ENCODE assay signal across 9 cellular contexts in genomic region chr4:153759407-153760226, GRCh38. TPM values are rescaled to one million over a fixed set of nuclear protein-coding genes. Genes with fewer than 3 reads are reported as not detected.
DNase-seq lines count a peak whose midpoint lies in the region; ATAC-seq and TF ChIP-seq lines count a peak whose summit lies in the region.
"Had no signal": no experiment of that assay in that cellular context is flagged by ENCODE, and none has a peak within 500 bp of the region (broad histone marks: within the 10 kb centered on the region; RNA-seq: fewer than 3 reads in every experiment).

RNF175 (minus strand) TSS chr4:153760024; CDS start chr4:153759862, 162 bp downstream.

- TF ChIP-seq CTCF in ascending aorta (IDR thresholded peaks at IDR 0.05), result no peak
- TF ChIP-seq CTCF in spleen (IDR thresholded peaks at IDR 0.05 in 8 of 11, conservative IDR thresholded peaks at IDR 0.05 in 3 of 11), result no peak

- H3K36me3 ChIP-seq in ascending aorta (no peaks in the 10 kb centered on the region), iPS-15b (ENCODE audit: control insufficient read depth, insufficient read depth, low read length) (no peaks in the 10 kb centered on the region), spleen (no peaks in the 10 kb centered on the region)

- H3K4me3 ChIP-seq in ascending aorta (peak within 1 kb of the TSS; percentile 61 to 72), iPS-15b (ENCODE audit: low read depth, low read length) (peak within 1 kb of the TSS; percentile 86), spleen (peak within 1 kb of the TSS; percentile 25 to 68 (median 36))

- intact Hi-C loops in ascending aorta (cut with DNase I) (loop anchor here (10.0 kb wide), 1 partner anchor 615 kb away; no protein-coding TSS in a partner anchor), spleen (cut with DNase I; ENCODE audit: low total_unique reads) (loop anchor here (10.0 kb wide), 1 partner anchor 125 kb away; no protein-coding TSS in a partner anchor)

- H3K9ac ChIP-seq in iPS-15b (ENCODE audit: low read depth, low read length), result peak within 1 kb of the TSS; percentile 66

- no peak for ATAC-seq in HG02610 (IDR thresholded peaks at IDR 0.05; ENCODE audit: unreplicated experiment)
- no peak for ATAC-seq in GM21367 (IDR thresholded peaks at IDR 0.05; ENCODE audit: unreplicated experiment)

- H3K27ac ChIP-seq in ascending aorta (no peak within 1 kb of the TSS), spleen (no peak within 1 kb of the TSS)

- no peak for TF ChIP-seq POLR2A in spleen (IDR thresholded peaks at IDR 0.05)

- DNase-seq in NCI-H748 (lab: John Stamatoyannopoulos, UW; ENCODE audit: unreplicated experiment) (peak; percentile 28), NCI-H748 treated with DMSO at 0.1 percent for 48 hours (lab: John Stamatoyannopoulos, UW) (no peak), ascending aorta (ENCODE audit: low spot score in 2 of 2) (no peak), spleen (peak; percentile 75), H4 (ENCODE audit: low spot score) (no peak)
- DNase-seq: DND-41 had no signal

- WGBS in spleen, 5 donors, result 8 to 22% (median 14%) methylated on average over 49 to 74 of the region's 74 CpGs

- H3K27me3 ChIP-seq in ascending aorta, result no peaks in the 10 kb centered on the region
- H3K27me3 ChIP-seq in iPS-15b (ENCODE audit: control insufficient read depth, insufficient read depth, low read length), result peaks cover 23% of the 10 kb centered on the region
- H3K27me3 ChIP-seq in spleen (replicated peaks in 1 of 7), result peaks cover 0 to 48% (median 17%) of the 10 kb centered on the region in 7 donors

- H3K4me1 ChIP-seq in ascending aorta (no peaks in the 10 kb centered on the region), iPS-15b (ENCODE audit: control insufficient read depth, insufficient read depth, low read length) (peaks cover 24% of the 10 kb centered on the region), spleen (peaks cover 0 to 13% (median 8%) of the 10 kb centered on the region in 6 donors)

- H3K9me3 ChIP-seq in ascending aorta (peaks cover 0 to 3% of the 10 kb centered on the region in 2 donors), iPS-15b (ENCODE audit: control insufficient read depth, insufficient read depth, low read length) (no peaks in the 10 kb centered on the region), spleen (no peaks in the 10 kb centered on the region)

RNA-seq across cellular contexts. Expression of gene RNF175, which starts in this region (rescaled TPM):
- not detected for total RNA-seq in ascending aorta
- 1 to 10 TPM in 2 of 7 donors, under 1 TPM in 4, not detected in 1; 0.32 to 1.9 (median 0.51) TPM for total RNA-seq in spleen
- under 1 TPM; 0.26 to 0.48 (median 0.28) TPM for polyA plus RNA-seq in spleen
- not detected in 2 replicates for total RNA-seq in H4 (2014; rRNA removed; shearing (Covaris generic))

Comparison
In these comparisons a context has a peak if more than half of its experiments do, and no peak if none do; other contexts are left out.
1. DNase-seq: peak in NCI-H748 (single experiment) and spleen (single experiment); none in NCI-H748 treated with DMSO at 0.1 percent for 48 hours (single experiment), ascending aorta (0 of 2) and H4 (single experiment).
2. Peak in every context shown above with its lines, with median percentiles within 50 percentile points of each other: H3K4me3 ChIP-seq.